ENCODE assay signal across 30 cellular contexts in the genomic region with DNA sequence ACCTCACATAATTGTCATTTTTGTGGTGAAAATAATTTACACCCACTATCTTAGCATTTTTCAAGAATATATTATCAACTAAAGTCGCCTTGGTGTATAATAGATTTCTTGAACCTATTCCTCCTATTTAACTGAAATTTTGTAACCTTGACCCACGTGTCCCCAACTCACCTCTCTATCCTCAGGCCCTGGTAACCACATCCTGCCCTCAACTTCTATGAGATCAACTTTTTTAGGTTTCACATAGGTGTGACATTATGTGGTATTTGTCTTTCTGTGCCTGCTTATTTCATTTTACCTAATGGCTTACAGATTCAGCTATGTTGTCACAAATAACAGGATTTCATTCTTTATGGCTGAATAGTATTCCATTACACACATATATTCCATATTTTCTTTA.
"Had no signal": no experiment of that assay in that cellular context is flagged by ENCODE, and none has a peak within 500 bp of the region (broad histone marks: within the 10 kb centered on the region; RNA-seq: fewer than 3 reads in every experiment).

No MANE protein-coding gene starts in this region.

- H3K27ac ChIP-seq: breast epithelium, colonic mucosa, dorsolateral prefrontal cortex, esophagus muscularis mucosa, left ventricle myocardium inferior, sigmoid colon, stomach, suprapubic skin, transverse colon had no signal

- H3K4me1 ChIP-seq: breast epithelium, colonic mucosa, esophagus muscularis mucosa, left ventricle myocardium inferior, sigmoid colon, stomach, suprapubic skin, transverse colon had no signal

- H3K27me3 ChIP-seq: breast epithelium, colonic mucosa, dorsolateral prefrontal cortex, esophagus muscularis mucosa, sigmoid colon, stomach, suprapubic skin, transverse colon had no signal

- DNase-seq: activated CD4-positive, alpha-beta memory T cell treated with anti-CD3 and anti-CD28 coated beads for 36 hours; activated CD4-positive, alpha-beta T cell treated with anti-CD3 and anti-CD28 coated beads for 48 hours; activated CD4-positive, CD25-positive, alpha-beta regulatory T cell; activated effector memory CD4-positive, alpha-beta T cell treated with Interleukin-2 at 50 U/mL for 16 hours; activated naive CD4-positive, alpha-beta T cell treated with anti-CD3 and anti-CD28 coated beads for 36 hours; activated naive CD8-positive, alpha-beta T cell treated with anti-CD3 and anti-CD28 coated beads, Interleukin-2, amount 10 ng/mL, durations not matched to agents 7 days and 5 days; activated T-cell treated with anti-CD3 and anti-CD28 coated beads, Interleukin-2, amount 50 U/mL, for 48 hours; amniotic stem cell; colonic mucosa; dorsolateral prefrontal cortex; effector memory CD8-positive, alpha-beta T cell; glutamatergic neuron; hippocampal formation; kidney glomerular epithelial cell; left ventricle myocardium inferior; midbrain; natural killer cell; retina; sigmoid colon; stimulated activated CD4-positive, alpha-beta T cell treated with anti-CD3 and anti-CD28 coated beads, Interleukin-15, amount 100 ng/mL, for 24 hours; stomach; transverse colon had no signal

- ATAC-seq: effector memory CD8-positive, alpha-beta T cell; natural killer cell; stimulated activated memory B cell treated with anti-CD40 and anti-IgM and Interleukin-4, amounts not matched to agents 10 μg/mL and 1 μg/mL and 100 μg/mL, for 72 hours had no signal

- H3K36me3 ChIP-seq: breast epithelium, colonic mucosa, esophagus muscularis mucosa, left ventricle myocardium inferior, sigmoid colon, stomach, suprapubic skin, transverse colon had no signal

- FAIRE-seq: endothelial cell of umbilical vein, frontal cortex, urothelium cell line had no signal

- H3K4me3 ChIP-seq: breast epithelium, colonic mucosa, dorsolateral prefrontal cortex, esophagus muscularis mucosa, left ventricle myocardium inferior, sigmoid colon, smooth muscle cell, stomach, suprapubic skin, transverse colon had no signal

- H3K9me3 ChIP-seq: breast epithelium, colonic mucosa, esophagus muscularis mucosa, left ventricle myocardium inferior, sigmoid colon, suprapubic skin, transverse colon had no signal

- H3K4me2 ChIP-seq: smooth muscle cell had no signal
